In the genomic region with DNA sequence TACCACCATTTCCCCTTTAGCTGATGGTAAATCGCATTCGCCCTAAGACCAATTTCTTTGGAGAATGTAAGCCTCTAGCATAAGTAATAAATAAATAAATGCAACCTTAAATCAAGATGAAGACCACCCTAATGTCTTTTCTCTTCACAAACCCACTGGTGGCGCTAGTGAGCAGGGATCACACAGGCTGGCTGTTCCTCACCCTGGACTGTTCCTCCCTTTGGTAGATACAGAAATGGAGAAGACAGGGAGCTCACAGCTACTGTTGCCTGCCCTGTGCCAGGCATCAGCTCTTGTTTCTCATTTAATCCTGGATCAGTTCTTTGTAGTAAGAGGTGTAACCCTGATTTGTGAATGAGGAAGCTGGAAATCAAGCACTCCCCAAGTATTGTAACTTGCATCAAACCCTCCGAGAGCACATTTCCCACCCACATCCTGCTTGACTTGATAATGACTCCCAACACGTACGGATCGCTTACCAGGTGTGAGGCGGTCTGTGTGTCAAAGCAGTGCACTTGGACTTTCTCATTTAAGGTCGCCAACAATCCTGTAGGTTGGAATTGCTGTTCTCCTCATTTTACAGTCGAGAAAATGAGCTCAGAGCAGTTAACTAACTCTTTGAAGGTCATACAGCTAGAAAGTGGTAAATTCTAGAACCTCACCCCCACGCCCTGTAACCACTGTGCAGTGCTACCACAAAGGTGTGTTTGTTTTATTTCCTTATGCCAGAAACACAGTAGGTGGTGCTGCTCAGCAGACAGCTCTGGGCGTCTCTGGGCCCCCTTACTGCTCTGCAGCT, we compare ENCODE assay signal across 8 cellular contexts.
DNase-seq lines count a peak whose midpoint lies in the region; ATAC-seq and TF ChIP-seq lines count a peak whose summit lies in the region.
"Had no signal": no experiment of that assay in that cellular context is flagged by ENCODE, and none has a peak within 500 bp of the region (broad histone marks: within the 10 kb centered on the region; RNA-seq: fewer than 3 reads in every experiment).

No MANE protein-coding gene starts in this region.

- peak; percentile 73 to 79 for ATAC-seq in activated T-cell treated with anti-CD3 and anti-CD28 coated beads, Interleukin-2, amount 50 U/mL, for 72 hours (replicated peaks in 1 of 2)
- ATAC-seq in GM21723 (IDR thresholded peaks at IDR 0.05; ENCODE audit: unreplicated experiment), result no peak

- H3K36me3 ChIP-seq in adrenal gland (replicated peaks in 1 of 2), result no peaks in the 10 kb centered on the region

- DNase-seq in NCI-H69 (lab: John Stamatoyannopoulos, UW) (peak; percentile 27), neural crest cell (ENCODE audit: low read depth, low spot score) (peak; percentile 14), adrenal gland (no peak), NCI-H226 (no peak)
- peak; percentile 17 to 19 for DNase-seq in activated T-cell treated with anti-CD3 and anti-CD28 coated beads, Interleukin-2, amount 50 U/mL, for 72 hours
- DNase-seq: kidney glomerular epithelial cell had no signal

- peak overlapping the region; percentile 54 for H3K27ac Mint-ChIP-seq in activated T-cell treated with anti-CD3 and anti-CD28 coated beads, Interleukin-2, amount 50 U/mL, for 72 hours
- H3K27ac Mint-ChIP-seq in neural crest cell (ENCODE audit: unreplicated experiment), result no peak overlapping the region

- H3K27me3 Mint-ChIP-seq in activated T-cell treated with anti-CD3 and anti-CD28 coated beads, Interleukin-2, amount 50 U/mL, for 72 hours (ENCODE audit: low read depth), result no peaks in the 10 kb centered on the region
- H3K27me3 Mint-ChIP-seq in neural crest cell (ENCODE audit: low read depth), result no peaks in the 10 kb centered on the region

- H3K4me1 Mint-ChIP-seq in activated T-cell treated with anti-CD3 and anti-CD28 coated beads, Interleukin-2, amount 50 U/mL, for 72 hours (ENCODE audit: low read depth), result peaks cover 16% of the 10 kb centered on the region
- H3K4me1 Mint-ChIP-seq in neural crest cell, result peaks cover 9% of the 10 kb centered on the region

- H3K4me1 ChIP-seq in adrenal gland (replicated peaks in 1 of 2), result peaks cover 8 to 10% of the 10 kb centered on the region in 2 donors

- intact Hi-C loops in adrenal gland (cut with DNase I), result no loop called here

- H3K9me3 Mint-ChIP-seq in activated T-cell treated with anti-CD3 and anti-CD28 coated beads, Interleukin-2, amount 50 U/mL, for 72 hours, result no peaks in the 10 kb centered on the region
- no peaks in the 10 kb centered on the region for H3K9me3 Mint-ChIP-seq in neural crest cell

- no peaks in the 10 kb centered on the region for H3K36me3 Mint-ChIP-seq in activated T-cell treated with anti-CD3 and anti-CD28 coated beads, Interleukin-2, amount 50 U/mL, for 72 hours (ENCODE audit: insufficient read depth in 2 of 2)
- no peaks in the 10 kb centered on the region for H3K36me3 Mint-ChIP-seq in neural crest cell (ENCODE audit: low read depth)

- WGBS in adrenal gland, 4 donors, result 83 to 93% (median 86%) methylated on average over 12 of the region's 12 CpGs

- peak; percentile 45 for TF ChIP-seq CTCF in GM12873 (IDR thresholded peaks at IDR 0.05; ENCODE audit: insufficient read depth, low read depth, low read length, missing control alignments)
- TF ChIP-seq CTCF in neural crest cell (conservative IDR thresholded peaks at IDR 0.05), result peak; percentile 28
- TF ChIP-seq CTCF in adrenal gland (IDR thresholded peaks at IDR 0.05), result no peak

- no peaks in the 10 kb centered on the region for H3K27me3 ChIP-seq in adrenal gland

- H3K4me3 Mint-ChIP-seq in activated T-cell treated with anti-CD3 and anti-CD28 coated beads, Interleukin-2, amount 50 U/mL, for 72 hours, result peak overlapping the region; percentile 1 to 76
- H3K4me3 Mint-ChIP-seq in neural crest cell, result no peak overlapping the region

- no peak overlapping the region for H3K27ac ChIP-seq in adrenal gland

- no peaks in the 10 kb centered on the region for H3K9me3 ChIP-seq in adrenal gland (replicated peaks in 1 of 3)

- no peak overlapping the region for H3K4me3 ChIP-seq in adrenal gland

- no peak for TF ChIP-seq POLR2A in adrenal gland (IDR thresholded peaks at IDR 0.05)

Comparison
In these comparisons a context has a peak if more than half of its experiments do, and no peak if none do; other contexts are left out.
1. CTCF ChIP-seq: peak in GM12873 (single experiment) and neural crest cell (single experiment); none in adrenal gland (0 of 6).
2. DNase-seq: peak in NCI-H69 (single experiment), activated T-cell treated with anti-CD3 and anti-CD28 coated beads, Interleukin-2, amount 50 U/mL, for 72 hours (2 of 2) and neural crest cell (single experiment); none in adrenal gland (0 of 7) and NCI-H226 (single experiment).